In the genomic region with DNA sequence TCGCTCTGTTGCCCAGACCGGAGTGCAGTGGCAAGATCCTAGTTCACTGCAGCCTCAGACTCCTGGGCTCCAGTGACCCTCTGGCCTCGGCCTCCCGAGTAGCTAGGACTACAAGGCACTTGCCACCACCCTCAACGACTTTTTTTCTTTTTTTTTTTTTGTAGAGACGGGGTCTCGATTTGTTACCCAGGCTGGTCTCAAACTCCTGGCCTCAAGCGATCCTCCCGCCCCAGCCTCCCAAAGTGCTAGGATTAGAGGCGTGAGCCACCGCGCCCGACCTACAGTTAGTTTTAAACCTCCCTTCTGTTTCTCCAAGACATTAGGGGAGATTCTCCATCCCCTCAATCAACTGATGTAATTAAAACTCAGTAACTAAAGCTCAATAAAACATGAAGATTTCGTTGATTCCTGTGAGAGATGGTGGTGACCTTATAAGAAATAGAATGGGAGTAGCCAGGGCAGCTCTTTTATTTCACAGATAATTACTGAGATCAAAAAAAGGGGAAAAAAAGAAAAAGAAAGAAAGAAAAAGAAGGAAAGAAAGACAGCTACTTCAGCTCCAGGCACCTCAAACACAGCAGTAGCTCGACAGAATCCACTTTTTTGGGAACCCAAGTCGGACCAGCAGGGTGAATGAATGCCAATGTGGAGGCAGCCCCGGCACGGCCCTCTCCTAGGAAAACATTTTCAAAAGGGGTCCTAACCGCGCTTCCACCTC, we compare ENCODE assay signal across 1 cellular context.
TF ChIP-seq lines count a peak whose summit lies in the region.

No MANE protein-coding gene starts in this region.

TF ChIP-seq in WTC11, 78 proteins besides CTCF, POLR2A, EP300 and RAD21 (continued from another document):
- TF ChIP-seq, protein P1, sequence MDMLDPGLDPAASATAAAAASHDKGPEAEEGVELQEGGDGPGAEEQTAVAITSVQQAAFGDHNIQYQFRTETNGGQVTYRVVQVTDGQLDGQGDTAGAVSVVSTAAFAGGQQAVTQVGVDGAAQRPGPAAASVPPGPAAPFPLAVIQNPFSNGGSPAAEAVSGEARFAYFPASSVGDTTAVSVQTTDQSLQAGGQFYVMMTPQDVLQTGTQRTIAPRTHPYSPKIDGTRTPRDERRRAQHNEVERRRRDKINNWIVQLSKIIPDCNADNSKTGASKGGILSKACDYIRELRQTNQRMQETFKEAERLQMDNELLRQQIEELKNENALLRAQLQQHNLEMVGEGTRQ (CRISPR knock-in tag; IDR thresholded peaks at IDR 0.05) = no peak
- TF ChIP-seq, protein P2, sequence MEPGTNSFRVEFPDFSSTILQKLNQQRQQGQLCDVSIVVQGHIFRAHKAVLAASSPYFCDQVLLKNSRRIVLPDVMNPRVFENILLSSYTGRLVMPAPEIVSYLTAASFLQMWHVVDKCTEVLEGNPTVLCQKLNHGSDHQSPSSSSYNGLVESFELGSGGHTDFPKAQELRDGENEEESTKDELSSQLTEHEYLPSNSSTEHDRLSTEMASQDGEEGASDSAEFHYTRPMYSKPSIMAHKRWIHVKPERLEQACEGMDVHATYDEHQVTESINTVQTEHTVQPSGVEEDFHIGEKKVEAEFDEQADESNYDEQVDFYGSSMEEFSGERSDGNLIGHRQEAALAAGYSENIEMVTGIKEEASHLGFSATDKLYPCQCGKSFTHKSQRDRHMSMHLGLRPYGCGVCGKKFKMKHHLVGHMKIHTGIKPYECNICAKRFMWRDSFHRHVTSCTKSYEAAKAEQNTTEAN (CRISPR knock-in tag; IDR thresholded peaks at IDR 0.05) = no peak
- TF ChIP-seq IRF2 (CRISPR knock-in tag; IDR thresholded peaks at IDR 0.05; ENCODE audit: borderline replicate concordance, low read depth) (no peak), TEAD4 (CRISPR knock-in tag; IDR thresholded peaks at IDR 0.05) (no peak), FOXP1 (CRISPR knock-in tag; IDR thresholded peaks at IDR 0.05; ENCODE audit: borderline replicate concordance) (no peak), MYBL2 (CRISPR knock-in tag; IDR thresholded peaks at IDR 0.05) (no peak), TP53 (CRISPR knock-in tag; IDR thresholded peaks at IDR 0.05) (no peak), SOX15 (CRISPR knock-in tag; IDR thresholded peaks at IDR 0.05) (no peak), RORB (CRISPR knock-in tag; IDR thresholded peaks at IDR 0.05) (no peak), MXD4 (CRISPR knock-in tag; IDR thresholded peaks at IDR 0.05; ENCODE audit: borderline replicate concordance) (no peak), KAT7 (CRISPR knock-in tag; IDR thresholded peaks at IDR 0.05; ENCODE audit: borderline replicate concordance) (no peak)
- TF ChIP-seq, protein P3, sequence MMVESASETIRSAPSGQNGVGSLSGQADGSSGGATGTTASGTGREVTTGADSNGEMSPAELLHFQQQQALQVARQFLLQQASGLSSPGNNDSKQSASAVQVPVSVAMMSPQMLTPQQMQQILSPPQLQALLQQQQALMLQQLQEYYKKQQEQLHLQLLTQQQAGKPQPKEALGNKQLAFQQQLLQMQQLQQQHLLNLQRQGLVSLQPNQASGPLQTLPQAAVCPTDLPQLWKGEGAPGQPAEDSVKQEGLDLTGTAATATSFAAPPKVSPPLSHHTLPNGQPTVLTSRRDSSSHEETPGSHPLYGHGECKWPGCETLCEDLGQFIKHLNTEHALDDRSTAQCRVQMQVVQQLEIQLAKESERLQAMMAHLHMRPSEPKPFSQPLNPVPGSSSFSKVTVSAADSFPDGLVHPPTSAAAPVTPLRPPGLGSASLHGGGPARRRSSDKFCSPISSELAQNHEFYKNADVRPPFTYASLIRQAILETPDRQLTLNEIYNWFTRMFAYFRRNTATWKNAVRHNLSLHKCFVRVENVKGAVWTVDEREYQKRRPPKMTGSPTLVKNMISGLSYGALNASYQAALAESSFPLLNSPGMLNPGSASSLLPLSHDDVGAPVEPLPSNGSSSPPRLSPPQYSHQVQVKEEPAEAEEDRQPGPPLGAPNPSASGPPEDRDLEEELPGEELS (CRISPR knock-in tag; IDR thresholded peaks at IDR 0.05) = no peak
- TF ChIP-seq, protein P4, sequence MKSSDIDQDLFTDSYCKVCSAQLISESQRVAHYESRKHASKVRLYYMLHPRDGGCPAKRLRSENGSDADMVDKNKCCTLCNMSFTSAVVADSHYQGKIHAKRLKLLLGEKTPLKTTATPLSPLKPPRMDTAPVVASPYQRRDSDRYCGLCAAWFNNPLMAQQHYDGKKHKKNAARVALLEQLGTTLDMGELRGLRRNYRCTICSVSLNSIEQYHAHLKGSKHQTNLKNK (CRISPR knock-in tag; IDR thresholded peaks at IDR 0.05) = no peak
- TF ChIP-seq, protein P5, sequence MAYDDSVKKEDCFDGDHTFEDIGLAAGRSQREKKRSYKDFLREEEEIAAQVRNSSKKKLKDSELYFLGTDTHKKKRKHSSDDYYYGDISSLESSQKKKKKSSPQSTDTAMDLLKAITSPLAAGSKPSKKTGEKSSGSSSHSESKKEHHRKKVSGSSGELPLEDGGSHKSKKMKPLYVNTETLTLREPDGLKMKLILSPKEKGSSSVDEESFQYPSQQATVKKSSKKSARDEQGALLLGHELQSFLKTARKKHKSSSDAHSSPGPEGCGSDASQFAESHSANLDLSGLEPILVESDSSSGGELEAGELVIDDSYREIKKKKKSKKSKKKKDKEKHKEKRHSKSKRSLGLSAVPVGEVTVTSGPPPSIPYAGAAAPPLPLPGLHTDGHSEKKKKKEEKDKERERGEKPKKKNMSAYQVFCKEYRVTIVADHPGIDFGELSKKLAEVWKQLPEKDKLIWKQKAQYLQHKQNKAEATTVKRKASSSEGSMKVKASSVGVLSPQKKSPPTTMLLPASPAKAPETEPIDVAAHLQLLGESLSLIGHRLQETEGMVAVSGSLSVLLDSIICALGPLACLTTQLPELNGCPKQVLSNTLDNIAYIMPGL (CRISPR knock-in tag; IDR thresholded peaks at IDR 0.05) = no peak
